Comparison of ENCODE assay signal across 18 cellular contexts in genomic region chr1:11481019-11481418, GRCh38. TPM values are rescaled to one million over a fixed set of nuclear protein-coding genes. Genes with fewer than 3 reads are reported as not detected.
DNase-seq lines count a peak whose midpoint lies in the region; ATAC-seq, FAIRE-seq and TF ChIP-seq lines count a peak whose summit lies in the region.
"Had no signal": no experiment of that assay in that cellular context is flagged by ENCODE, and none has a peak within 500 bp of the region (broad histone marks: within the 10 kb centered on the region; RNA-seq: fewer than 3 reads in every experiment).

No MANE protein-coding gene starts in this region.

- ATAC-seq in activated naive CD8-positive, alpha-beta T cell treated with anti-CD3 and anti-CD28 coated beads, Interleukin-2, amount 10 ng/mL, durations not matched to agents 7 days and 5 days (ENCODE audit: low read depth) = no peak
- no peak for ATAC-seq in natural killer cell
- ATAC-seq in HG03108 (IDR thresholded peaks at IDR 0.05; ENCODE audit: unreplicated experiment) = no peak

- H3K4me1 ChIP-seq in CD4-positive, alpha-beta memory T cell (ENCODE audit: insufficient read depth, low read length) = peaks cover 10% of the 10 kb centered on the region
- H3K4me1 ChIP-seq in colonic mucosa = no peaks in the 10 kb centered on the region

- CTCF ChIA-PET in CD4-positive, alpha-beta memory T cell (lab: Charles Lee; ENCODE audit: partially characterized antibody) = no interaction called here

- H3K4me3 Mint-ChIP-seq in CD4-positive, alpha-beta memory T cell = peak overlapping the region; percentile 7 to 79 (median 64)
- peak overlapping the region; percentile 58 for H3K4me3 Mint-ChIP-seq in activated naive CD8-positive, alpha-beta T cell treated with anti-CD3 and anti-CD28 coated beads, Interleukin-2, amount 10 ng/mL, durations not matched to agents 7 days and 5 days
- peak overlapping the region; percentile 74 for H3K4me3 Mint-ChIP-seq in natural killer cell

- no peak overlapping the region for H3K4me3 ChIP-seq in CD4-positive, alpha-beta memory T cell (ENCODE audit: low read length in 2 of 2)
- no peak overlapping the region for H3K4me3 ChIP-seq in colonic mucosa
- H3K4me3 ChIP-seq: BLaER1 treated with 17β-estradiol and CSF1 and Interleukin-3, amounts not matched to agents 10 nM and 100 nM; ovary; SJCRH30 had no signal

- peaks cover 7 to 24% (median 10%) of the 10 kb centered on the region in 4 donors for H3K4me1 Mint-ChIP-seq in CD4-positive, alpha-beta memory T cell
- peaks cover 5% of the 10 kb centered on the region for H3K4me1 Mint-ChIP-seq in activated naive CD8-positive, alpha-beta T cell treated with anti-CD3 and anti-CD28 coated beads, Interleukin-2, amount 10 ng/mL, durations not matched to agents 7 days and 5 days
- H3K4me1 Mint-ChIP-seq in natural killer cell = peaks cover 5 to 10% of the 10 kb centered on the region in 2 donors

- no peak for TF ChIP-seq POLR2A in GM12891 (IDR thresholded peaks at IDR 0.05; ENCODE audit: low read depth, low read length)

- no peak for DNase-seq in CD4-positive, alpha-beta memory T cell
- DNase-seq in D721Med (ENCODE audit: insufficient read length, low spot score) (no peak), natural killer cell (no peak), colonic mucosa (no peak), GM12891 (ENCODE audit: insufficient read length, low spot score) (no peak)
- no peak for DNase-seq in activated naive CD8-positive, alpha-beta T cell treated with anti-CD3 and anti-CD28 coated beads, Interleukin-2, amount 10 ng/mL, durations not matched to agents 7 days and 5 days
- DNase-seq: activated CD8-positive, alpha-beta memory T cell treated with anti-CD3 and anti-CD28 coated beads for 24 hours; activated naive CD4-positive, alpha-beta T cell treated with anti-CD3 and anti-CD28 coated beads, Interleukin-2, amount 50 U/mL, for 16 hours; EL; IMR-90; NCI-H1092 treated with DMSO at 0.1 percent for 48 hours; NCI-H2171; ovary; SJCRH30 had no signal

- H3K36me3 Mint-ChIP-seq in CD4-positive, alpha-beta memory T cell = peaks cover 3 to 9% of the 10 kb centered on the region in 2 donors
- H3K36me3 Mint-ChIP-seq in activated naive CD8-positive, alpha-beta T cell treated with anti-CD3 and anti-CD28 coated beads, Interleukin-2, amount 10 ng/mL, durations not matched to agents 7 days and 5 days = no peaks in the 10 kb centered on the region
- no peaks in the 10 kb centered on the region for H3K36me3 Mint-ChIP-seq in natural killer cell

- H3K27ac ChIP-seq in CD4-positive, alpha-beta memory T cell (ENCODE audit: low read depth, low read length) = no peak overlapping the region
- H3K27ac ChIP-seq in colonic mucosa = no peak overlapping the region
- H3K27ac ChIP-seq: BLaER1 treated with 17β-estradiol and CSF1 and Interleukin-3, amounts not matched to agents 10 nM and 100 nM; ovary; SJCRH30 had no signal

- peak overlapping the region in 2 of 7 donors; percentile 32 to 57 for H3K27ac Mint-ChIP-seq in CD4-positive, alpha-beta memory T cell
- H3K27ac Mint-ChIP-seq in activated naive CD8-positive, alpha-beta T cell treated with anti-CD3 and anti-CD28 coated beads, Interleukin-2, amount 10 ng/mL, durations not matched to agents 7 days and 5 days = no peak overlapping the region
- no peak overlapping the region for H3K27ac Mint-ChIP-seq in natural killer cell

- H3K27me3 ChIP-seq in CD4-positive, alpha-beta memory T cell (ENCODE audit: insufficient read depth, low read length) = peaks cover 6% of the 10 kb centered on the region
- H3K27me3 ChIP-seq in colonic mucosa = peaks cover 35% of the 10 kb centered on the region
- H3K27me3 ChIP-seq: ovary had no signal

- H3K36me3 ChIP-seq in CD4-positive, alpha-beta memory T cell (ENCODE audit: insufficient read depth, low read length) = no peaks in the 10 kb centered on the region
- no peaks in the 10 kb centered on the region for H3K36me3 ChIP-seq in colonic mucosa
- H3K36me3 ChIP-seq: BLaER1 treated with 17β-estradiol and CSF1 and Interleukin-3, amounts not matched to agents 10 nM and 100 nM; ovary; SJCRH30 had no signal

- TF ChIP-seq CTCF in D721Med (IDR thresholded peaks at IDR 0.05; ENCODE audit: insufficient read depth, missing control alignments) (peak; percentile 38), natural killer cell (IDR thresholded peaks at IDR 0.05) (no peak), colonic mucosa (IDR thresholded peaks at IDR 0.05) (no peak)

- FAIRE-seq in D721Med (lab: Jason Lieb, UNC) (no peak), GM12891 (lab: Jason Lieb, UNC) (no peak)
- FAIRE-seq: endothelial cell of umbilical vein, frontal cortex had no signal

- no peaks in the 10 kb centered on the region for H3K9me3 ChIP-seq in CD4-positive, alpha-beta memory T cell (ENCODE audit: control insufficient read depth in 1 of 2, low read length in 2 of 2)
- H3K9me3 ChIP-seq in colonic mucosa = no peaks in the 10 kb centered on the region
- H3K9me3 ChIP-seq: BLaER1 treated with 17β-estradiol and CSF1 and Interleukin-3, amounts not matched to agents 10 nM and 100 nM; ovary; SJCRH30 had no signal

- POLR2A ChIA-PET in CD4-positive, alpha-beta memory T cell (lab: Charles Lee; ENCODE audit: partially characterized antibody) = no interaction called here
- POLR2A ChIA-PET in activated naive CD8-positive, alpha-beta T cell treated with anti-CD3 and anti-CD28 coated beads, Interleukin-2, amount 10 ng/mL, durations not matched to agents 7 days and 5 days (lab: Charles Lee) = no interaction called here

- no peak overlapping the region for H3K9ac ChIP-seq in colonic mucosa (ENCODE audit: low read depth in 2 of 2, low read length in 2 of 2)
- H3K9ac ChIP-seq: BLaER1 treated with 17β-estradiol and CSF1 and Interleukin-3, amounts not matched to agents 10 nM and 100 nM had no signal

- peaks cover 0 to 5% (median 0%) of the 10 kb centered on the region in 8 donors for H3K9me3 Mint-ChIP-seq in CD4-positive, alpha-beta memory T cell
- no peaks in the 10 kb centered on the region for H3K9me3 Mint-ChIP-seq in activated naive CD8-positive, alpha-beta T cell treated with anti-CD3 and anti-CD28 coated beads, Interleukin-2, amount 10 ng/mL, durations not matched to agents 7 days and 5 days
- no peaks in the 10 kb centered on the region for H3K9me3 Mint-ChIP-seq in natural killer cell

- intact Hi-C loops in CD4-positive, alpha-beta memory T cell (cut with micrococcal nuclease) = no loop called here
- intact Hi-C loops in natural killer cell (cut with micrococcal nuclease) (no loop called here), colonic mucosa (cut with DNase I) (no loop called here)

- peaks cover 35 to 44% of the 10 kb centered on the region in 2 donors for H3K27me3 Mint-ChIP-seq in CD4-positive, alpha-beta memory T cell
- peaks cover 37% of the 10 kb centered on the region for H3K27me3 Mint-ChIP-seq in activated naive CD8-positive, alpha-beta T cell treated with anti-CD3 and anti-CD28 coated beads, Interleukin-2, amount 10 ng/mL, durations not matched to agents 7 days and 5 days
- peaks cover 37 to 44% of the 10 kb centered on the region in 2 donors for H3K27me3 Mint-ChIP-seq in natural killer cell (ENCODE audit: low read depth in 2 of 2)

TF ChIP-seq in GM12891, 5 proteins besides CTCF, POLR2A, EP300 and RAD21:
- TF ChIP-seq SPI1 (IDR thresholded peaks at IDR 0.05; ENCODE audit: low read depth, low read length) = no peak
- no peak for TF ChIP-seq POU2F2 (IDR thresholded peaks at IDR 0.05; ENCODE audit: low read depth, low read length)
- no peak for TF ChIP-seq TAF1 (IDR thresholded peaks at IDR 0.05; ENCODE audit: low read depth, low read length)
- no peak for TF ChIP-seq PAX5 (IDR thresholded peaks at IDR 0.05; ENCODE audit: insufficient read depth, low read length, severe bottlenecking)
- TF ChIP-seq POLR2AphosphoS5 (IDR thresholded peaks at IDR 0.05; ENCODE audit: low read depth, low read length) = no peak

RNA-seq across cellular contexts. Expression of gene DISP3, which starts 2.1 kb away (rescaled TPM):
- total RNA-seq in CD4-positive, alpha-beta memory T cell = under 1 TPM; 0.11 to 0.61 TPM
- under 1 TPM in 1 of 2 donors, not detected in 1; 0.42 TPM for polyA plus RNA-seq in CD4-positive, alpha-beta memory T cell
- under 1 TPM; 0.44 to 0.60 TPM for total RNA-seq in activated naive CD8-positive, alpha-beta T cell treated with anti-CD3 and anti-CD28 coated beads, Interleukin-2, amount 10 ng/mL, durations not matched to agents 7 days and 5 days
- under 1 TPM; 0.24 to 0.68 (median 0.60) TPM for total RNA-seq in natural killer cell
- under 1 TPM; 0.10 to 0.13 TPM for total RNA-seq in colonic mucosa
- 0.04 TPM for polyA plus RNA-seq in GM12891 (2012; ENCODE audit: low read depth, missing spikeins)
- total RNA-seq: IMR-90 had no signal
